ENCODE assay signal across 8 cellular contexts in genomic region chr22:36065775-36066544, GRCh38. TPM values are rescaled to one million over a fixed set of nuclear protein-coding genes. Genes with fewer than 3 reads are reported as not detected.
DNase-seq lines count a peak whose midpoint lies in the region; ATAC-seq and TF ChIP-seq lines count a peak whose summit lies in the region.

No MANE protein-coding gene starts in this region.

- peaks cover 8% of the 10 kb centered on the region for H3K4me1 Mint-ChIP-seq in activated naive CD4-positive, alpha-beta T cell treated with anti-CD3 and anti-CD28 coated beads, Interleukin-2, amount 50 U/mL, for 24 hours

- H4K91ac ChIP-seq in neuronal stem cell (ENCODE audit: low read depth, low read length, poor library complexity): no peak overlapping the region

- H3K9ac ChIP-seq in ES-I3 (ENCODE audit: low read depth, low read length) (peak overlapping the region; percentile 51), neuronal stem cell (ENCODE audit: low read depth, low read length, poor library complexity) (no peak overlapping the region), stomach smooth muscle (ENCODE audit: low read length in 2 of 2) (peak overlapping the region; percentile 77 to 91)

- H3K4me1 ChIP-seq in ES-I3 (ENCODE audit: insufficient read depth, low read length) (no peaks in the 10 kb centered on the region; the same call in 1 of the 2 replicates), neuronal stem cell (ENCODE audit: control insufficient read depth in 2 of 2, insufficient read depth in 1 of 2, low read depth in 1 of 2, low read length in 2 of 2) (peaks cover 3 to 4% of the 10 kb centered on the region in 2 donors), stomach smooth muscle (ENCODE audit: control insufficient read depth, insufficient read depth, low read length) (peaks cover 14% of the 10 kb centered on the region)

- H3K18ac ChIP-seq in neuronal stem cell (ENCODE audit: low read length): peak overlapping the region; percentile 73

- ATAC-seq in SK-N-SH treated with all-trans-retinoic acid at 6 μM for 48 hours (peak; percentile 94), GM21737 (IDR thresholded peaks at IDR 0.05; ENCODE audit: unreplicated experiment) (no peak)

- no peak overlapping the region for H2AK5ac ChIP-seq in neuronal stem cell (ENCODE audit: low read depth, low read length)

- H3K4me3 Mint-ChIP-seq in activated naive CD4-positive, alpha-beta T cell treated with anti-CD3 and anti-CD28 coated beads, Interleukin-2, amount 50 U/mL, for 24 hours: peak overlapping the region; percentile 86

- H4K8ac ChIP-seq in neuronal stem cell (ENCODE audit: low read depth, low read length): peak overlapping the region; percentile 67

- H3K36me3 ChIP-seq in ES-I3 (ENCODE audit: insufficient read depth, low read length) (no peaks in the 10 kb centered on the region), neuronal stem cell (replicated peaks in 1 of 2; ENCODE audit: control insufficient read depth in 2 of 2, insufficient read depth in 2 of 2, low read length in 2 of 2) (peaks cover 0 to 2% of the 10 kb centered on the region in 2 donors), stomach smooth muscle (ENCODE audit: control insufficient read depth in 2 of 2, insufficient read depth in 2 of 2, low read length in 2 of 2) (no peaks in the 10 kb centered on the region)

- H3K4ac ChIP-seq in neuronal stem cell (ENCODE audit: low read length): no peak overlapping the region

- no peak overlapping the region for H3K23ac ChIP-seq in neuronal stem cell (ENCODE audit: low read depth, low read length, poor library complexity)

- H2AFZ ChIP-seq in neuronal stem cell (ENCODE audit: low read length): peak overlapping the region; percentile 93

- H3K36me3 Mint-ChIP-seq in activated naive CD4-positive, alpha-beta T cell treated with anti-CD3 and anti-CD28 coated beads, Interleukin-2, amount 50 U/mL, for 24 hours: no peaks in the 10 kb centered on the region

- no peak overlapping the region for H2BK5ac ChIP-seq in neuronal stem cell (ENCODE audit: low read length)

- WGBS in neuronal stem cell (ENCODE audit: extremely low coverage in 2 of 2, insufficient read length in 2 of 2, insufficient replicate concordance in 1 of 2), 2 donors: no CpG with 5 or more reads among the region's 54 CpGs

- H3K14ac ChIP-seq in neuronal stem cell (ENCODE audit: low read length): no peak overlapping the region

- no peaks in the 10 kb centered on the region for H3K9me3 Mint-ChIP-seq in activated naive CD4-positive, alpha-beta T cell treated with anti-CD3 and anti-CD28 coated beads, Interleukin-2, amount 50 U/mL, for 24 hours

- H3K4me3 ChIP-seq in neuronal stem cell (ENCODE audit: low read length in 2 of 2): peak overlapping the region; percentile 57 to 74
- peak overlapping the region; percentile 47 to 82 for H3K4me3 ChIP-seq in stomach smooth muscle (ENCODE audit: low read length in 2 of 2)

- H3K9me3 ChIP-seq in ES-I3 (ENCODE audit: control insufficient read depth, insufficient read depth, low read length) (no peaks in the 10 kb centered on the region), neuronal stem cell (replicated peaks in 1 of 2; ENCODE audit: control insufficient read depth in 2 of 2, insufficient read depth in 1 of 2, low read depth in 1 of 2, low read length in 2 of 2) (no peaks in the 10 kb centered on the region), stomach smooth muscle (ENCODE audit: control insufficient read depth in 2 of 2, low read length in 2 of 2) (no peaks in the 10 kb centered on the region)

- H3K27me3 Mint-ChIP-seq in activated naive CD4-positive, alpha-beta T cell treated with anti-CD3 and anti-CD28 coated beads, Interleukin-2, amount 50 U/mL, for 24 hours: no peaks in the 10 kb centered on the region

- H3K4me2 ChIP-seq in neuronal stem cell (ENCODE audit: insufficient read depth, low read length, poor library complexity, severe bottlenecking): peak overlapping the region; percentile 63

- peak overlapping the region; percentile 29 for H2BK120ac ChIP-seq in neuronal stem cell (ENCODE audit: low read depth, low read length)

- H3K27ac Mint-ChIP-seq in activated naive CD4-positive, alpha-beta T cell treated with anti-CD3 and anti-CD28 coated beads, Interleukin-2, amount 50 U/mL, for 24 hours: peak overlapping the region; percentile 68

- no peak overlapping the region for H2BK15ac ChIP-seq in neuronal stem cell (ENCODE audit: low read length)

- H3K27ac ChIP-seq in neuronal stem cell (replicated peaks; ENCODE audit: low read length) (peak overlapping the region; percentile 71), stomach smooth muscle (ENCODE audit: low read length) (peak overlapping the region; percentile 92)

- H3K27me3 ChIP-seq in neuronal stem cell (ENCODE audit: control insufficient read depth in 3 of 3, insufficient read depth in 3 of 3, low read depth in 1 of 3, low read length in 3 of 3) (no peaks in the 10 kb centered on the region), stomach smooth muscle (ENCODE audit: control insufficient read depth in 1 of 2, insufficient read depth in 2 of 2, low read length in 2 of 2) (no peaks in the 10 kb centered on the region)

- DNase-seq in NCI-H1092 (lab: John Stamatoyannopoulos, UW) (peak; percentile 94), globus pallidus (ENCODE audit: low spot score) (peak; percentile 85), neuronal stem cell (ENCODE audit: low spot score) (peak; percentile 89)

- H2BK12ac ChIP-seq in neuronal stem cell (ENCODE audit: low read length): no peak overlapping the region

- H3K79me1 ChIP-seq in neuronal stem cell (ENCODE audit: low read depth, low read length): no peaks in the 10 kb centered on the region

TF ChIP-seq in SK-N-SH treated with all-trans-retinoic acid at 6 μM for 48 hours, 23 proteins besides CTCF, POLR2A, EP300 and RAD21 (continues in another document):
- TF ChIP-seq PPARA (CRISPR knock-in tag; IDR thresholded peaks at IDR 0.05; ENCODE audit: borderline replicate concordance) (no peak), PATZ1 (CRISPR knock-in tag; IDR thresholded peaks at IDR 0.05; ENCODE audit: borderline replicate concordance) (no peak), ZNF565 (CRISPR knock-in tag; conservative IDR thresholded peaks at IDR 0.05; ENCODE audit: low read depth) (0 out of 2 replicates have a peak, but pooled peaks have one; percentile 74), ARNTL (CRISPR knock-in tag; IDR thresholded peaks at IDR 0.05; ENCODE audit: borderline replicate concordance, low read depth) (no peak), ZNF70 (CRISPR knock-in tag; IDR thresholded peaks at IDR 0.05) (no peak), ZFP3 (CRISPR knock-in tag; IDR thresholded peaks at IDR 0.05) (peak; percentile 59), ZC3H10 (CRISPR knock-in tag; IDR thresholded peaks at IDR 0.05) (no peak), OSR1 (CRISPR knock-in tag; IDR thresholded peaks at IDR 0.05) (no peak), TCF4 (CRISPR knock-in tag; IDR thresholded peaks at IDR 0.05; ENCODE audit: borderline replicate concordance) (no peak), ESRRG (CRISPR knock-in tag; IDR thresholded peaks at IDR 0.05) (no peak), TSHZ2 (CRISPR knock-in tag; IDR thresholded peaks at IDR 0.05) (no peak), SNAI2 (CRISPR knock-in tag; IDR thresholded peaks at IDR 0.05) (no peak), TOX (CRISPR knock-in tag; IDR thresholded peaks at IDR 0.05; ENCODE audit: borderline replicate concordance) (no peak)

RNA-seq across cellular contexts. Expression of gene RBFOX2, which starts 37.3 kb away (rescaled TPM):
- 133 TPM for polyA plus RNA-seq in neuronal stem cell (2013, experiment 1 of 2)
- polyA plus RNA-seq in neuronal stem cell (2013, experiment 2 of 2): 132 TPM
